ENCODE assay signal across 8 cellular contexts in genomic region chr16:22297871-22298733, GRCh38. TPM values are rescaled to one million over a fixed set of nuclear protein-coding genes. Genes with fewer than 3 reads are reported as not detected.
DNase-seq lines count a peak whose midpoint lies in the region; ATAC-seq and TF ChIP-seq lines count a peak whose summit lies in the region.

No MANE protein-coding gene starts in this region.

- dilution Hi-C loops in IMR-90 (cut with HindIII; ENCODE audit: low sequenced_read_pairs, unreplicated experiment), result no loop called here

- peak overlapping the region; percentile 94 for H3K4me3 ChIP-seq in CD8-positive, alpha-beta T cell (ENCODE audit: low read depth, low read length)
- H3K4me3 ChIP-seq in IMR-90 (ENCODE audit: insufficient read depth, low read depth, low read length), result peak overlapping the region; percentile 67
- peak overlapping the region; percentile 85 to 93 (median 90) for H3K4me3 ChIP-seq in esophagus muscularis mucosa

- H2AK5ac ChIP-seq in IMR-90 (ENCODE audit: low read depth, low read length), result peak overlapping the region; percentile 44

- CTCF ChIA-PET in CD8-positive, alpha-beta T cell (lab: Charles Lee), result interaction anchor here (0.8 to 5.2 kb wide), 12 partner anchors 15 to 299 kb away, joined by 3 to 70 read pairs (median 5); partner anchors contain the start of gene EEF2K
- CTCF ChIA-PET in IMR-90 (lab: Yijun Ruan, JAX), result interaction anchor here (1.2 kb wide), 1 partner anchor 92 kb away, joined by 3 read pairs; the partner anchor contains the start of gene EEF2K

- peaks cover 3 to 49% of the 10 kb centered on the region in 2 experiments; a peak in 2 of 4 replicates for H3K79me1 ChIP-seq in IMR-90 (ENCODE audit: low read depth in 1 of 2, low read length in 2 of 2)

- BruUV-seq in IMR-90 (replicated peaks; lab: Mats Ljungman, UMichigan), result TSS peak; percentile 98

- H3K27me3 Mint-ChIP-seq in CD8-positive, alpha-beta T cell (ENCODE audit: low read depth), result no peaks in the 10 kb centered on the region

- ATAC-seq in CD8-positive, alpha-beta T cell, result peak; percentile 53
- ATAC-seq in GM21390 (IDR thresholded peaks at IDR 0.05; ENCODE audit: unreplicated experiment), result peak; percentile 31
- ATAC-seq in IMR-90 (ENCODE audit: low read depth), result peak; percentile 53

- peak overlapping the region; percentile 91 for H3K4me2 ChIP-seq in IMR-90 (ENCODE audit: low read depth, low read length)

- in situ Hi-C loops in IMR-90 (cut with MboI; ENCODE audit: low sequenced_read_pairs), result loop anchor here (5.0 to 10.0 kb wide), 2 partner anchors 96 to 293 kb away; partner anchors contain the start of genes MOSMO and PDZD9

- TF ChIP-seq EP300 in esophagus muscularis mucosa (IDR thresholded peaks at IDR 0.05), result peak; percentile 19

- peaks cover 2% of the 10 kb centered on the region; the same call in 1 of the 2 replicates for H3K9me1 ChIP-seq in IMR-90 (ENCODE audit: insufficient read depth, low read length)

- H3K4ac ChIP-seq in IMR-90 (ENCODE audit: low read depth, low read length), result peak overlapping the region; percentile 82

- TF ChIP-seq CTCF in CD8-positive, alpha-beta T cell (IDR thresholded peaks at IDR 0.05), result no peak
- TF ChIP-seq CTCF in IMR-90 (conservative IDR thresholded peaks at IDR 0.05; ENCODE audit: low read depth, low read length) (no peak), esophagus muscularis mucosa (IDR thresholded peaks at IDR 0.05) (no peak)

- H3K9ac ChIP-seq in IMR-90 (ENCODE audit: low read depth, low read length), result peak overlapping the region; percentile 72

- H3K14ac ChIP-seq in IMR-90 (replicated peaks; ENCODE audit: low read depth, low read length), result peak overlapping the region; percentile 30; the same call in 1 of the 2 replicates

- peaks cover 48% of the 10 kb centered on the region for H3K4me1 Mint-ChIP-seq in CD8-positive, alpha-beta T cell (ENCODE audit: low read depth)

- peak overlapping the region; percentile 100 for H3K27ac Mint-ChIP-seq in CD8-positive, alpha-beta T cell

- H3K27me3 ChIP-seq in CD8-positive, alpha-beta T cell (ENCODE audit: insufficient read depth, low read length), result no peaks in the 10 kb centered on the region
- H3K27me3 ChIP-seq in IMR-90 (ENCODE audit: control insufficient read depth, insufficient read depth, low read length) (no peaks in the 10 kb centered on the region), esophagus muscularis mucosa (peaks cover 0 to 4% (median 0%) of the 10 kb centered on the region in 4 donors)

- H3K23ac ChIP-seq in IMR-90 (ENCODE audit: low read depth, low read length), result peak overlapping the region; percentile 22; the same call in 1 of the 2 replicates

- H4K20me1 ChIP-seq in IMR-90 (ENCODE audit: insufficient read depth, low read length), result peaks cover 47% of the 10 kb centered on the region

- H3K4me1 ChIP-seq in CD8-positive, alpha-beta T cell (ENCODE audit: insufficient read depth, low read length), result peaks cover 18% of the 10 kb centered on the region
- peaks cover 2% of the 10 kb centered on the region; the same call in 1 of the 2 replicates for H3K4me1 ChIP-seq in IMR-90 (ENCODE audit: control insufficient read depth, insufficient read depth, low read length)
- peaks cover 21 to 40% (median 39%) of the 10 kb centered on the region in 4 donors for H3K4me1 ChIP-seq in esophagus muscularis mucosa

- DNase-seq in CD8-positive, alpha-beta T cell, result peak; percentile 46 to 89 (median 66)
- peak; percentile 98 for DNase-seq in IMR-90
- peak; percentile 27 for DNase-seq in OCI-M2 (lab: John Stamatoyannopoulos, UW; ENCODE audit: unreplicated experiment)
- peak; percentile 70 for DNase-seq in activated T-cell treated with anti-CD3 and anti-CD28 coated beads, Interleukin-2, amount 50 U/mL, for 1 hour
- peak; percentile 92 for DNase-seq in esophagus muscularis mucosa (ENCODE audit: extremely low spot score)
- DNase-seq in myocyte (ENCODE audit: low read depth), result peak; percentile 92
- DNase-seq in stimulated activated CD8-positive, alpha-beta memory T cell treated with anti-CD3 and anti-CD28 coated beads, Interleukin-7, amount 100 ng/mL, for 24 hours (ENCODE audit: low read depth), result peak; percentile 40

- H2BK15ac ChIP-seq in IMR-90 (ENCODE audit: low read depth, low read length), result no peak overlapping the region

- H3K9me3 Mint-ChIP-seq in CD8-positive, alpha-beta T cell, result no peaks in the 10 kb centered on the region

- peak overlapping the region; percentile 61 for H3K56ac ChIP-seq in IMR-90 (ENCODE audit: extremely low read depth, insufficient read depth, low read length)

- WGBS in IMR-90 (ENCODE audit: extremely low coverage in 2 of 2, insufficient read length in 1 of 2), 2 experiments, result 0% methylated on average over 4 of the region's 39 CpGs; no CpG with 5 or more reads in 1 of the 2 experiments
- WGBS in esophagus muscularis mucosa, result 2% methylated on average over 19 of the region's 39 CpGs

- TF ChIP-seq POLR2A in IMR-90 (IDR thresholded peaks at IDR 0.05; ENCODE audit: low read depth, low read length), result peak; percentile 70
- no peak for TF ChIP-seq POLR2A in esophagus muscularis mucosa (IDR thresholded peaks at IDR 0.05; ENCODE audit: low read depth)

- peak overlapping the region in 1 of 2 experiments; percentile 78; a peak in 2 of 4 replicates for H4K8ac ChIP-seq in IMR-90 (ENCODE audit: low read depth in 2 of 2, low read length in 2 of 2)

- no peak overlapping the region for H2BK120ac ChIP-seq in IMR-90 (ENCODE audit: low read depth, low read length)

- H3K27ac ChIP-seq in CD8-positive, alpha-beta T cell (ENCODE audit: low read depth, low read length), result peak overlapping the region; percentile 98
- H3K27ac ChIP-seq in IMR-90 (ENCODE audit: insufficient read depth, low read length) (peak overlapping the region; percentile 80), esophagus muscularis mucosa (replicated peaks in 1 of 4) (peak overlapping the region; percentile 92 to 96 (median 96))

- H3K36me3 ChIP-seq in CD8-positive, alpha-beta T cell (ENCODE audit: insufficient read depth, low read length), result no peaks in the 10 kb centered on the region
- peaks cover 7% of the 10 kb centered on the region; the same call in 1 of the 2 replicates for H3K36me3 ChIP-seq in IMR-90 (ENCODE audit: control insufficient read depth, insufficient read depth, low read length)
- H3K36me3 ChIP-seq in esophagus muscularis mucosa, result peaks cover 0 to 21% (median 14%) of the 10 kb centered on the region in 4 donors

- H2AFZ ChIP-seq in IMR-90 (replicated peaks; ENCODE audit: low read length, poor library complexity), result peak overlapping the region; percentile 94

- peak overlapping the region; percentile 71 for H2BK5ac ChIP-seq in IMR-90 (ENCODE audit: low read depth, low read length, poor library complexity, severe bottlenecking)

- no peak overlapping the region for H2BK20ac ChIP-seq in IMR-90 (ENCODE audit: low read depth, low read length)

- peaks cover 41% of the 10 kb centered on the region for H3K36me3 Mint-ChIP-seq in CD8-positive, alpha-beta T cell

- peak overlapping the region; percentile 97 for H3K4me3 Mint-ChIP-seq in CD8-positive, alpha-beta T cell

- no peak overlapping the region for H3K18ac ChIP-seq in IMR-90 (ENCODE audit: low read depth, low read length)

- no peak overlapping the region for H4K5ac ChIP-seq in IMR-90 (ENCODE audit: low read depth, low read length)

- POLR2A ChIA-PET in CD8-positive, alpha-beta T cell (lab: Charles Lee), result interaction anchor here (0.9 to 4.3 kb wide), 10 partner anchors 13 to 306 kb away, joined by 3 to 49 read pairs (median 6); partner anchors contain the start of genes CDR2, EEF2K, MOSMO and PDZD9
- POLR2A ChIA-PET in IMR-90 (lab: Charles Lee; ENCODE audit: unreplicated experiment), result no interaction called here

- intact Hi-C loops in CD8-positive, alpha-beta T cell (cut with DNase I, micrococcal nuclease), result loop anchor here (1.0 to 10.0 kb wide), 14 partner anchors 57 to 1396 kb away; partner anchors contain the start of genes EEF2K (in 2 of the 2), PDZD9 (in 2 of the 2), UQCRC2 (in 2 of the 2) and CDR2 (in 1 of the 2)
- intact Hi-C loops in IMR-90 (cut with micrococcal nuclease), result loop anchor here (1.0 to 10.0 kb wide), 5 partner anchors 92 to 296 kb away; partner anchors contain the start of genes EEF2K and PDZD9
- intact Hi-C loops in esophagus muscularis mucosa (cut with DNase I), result loop anchor here (2.0 to 5.0 kb wide), 4 partner anchors 91 to 346 kb away; partner anchors contain the start of genes EEF2K, PDZD9 and UQCRC2

- TF ChIP-seq RAD21 in IMR-90 (IDR thresholded peaks at IDR 0.05; ENCODE audit: low read length), result no peak

- H2AK9ac ChIP-seq in IMR-90 (replicated peaks; ENCODE audit: low read depth, low read length, poor library complexity), result peak overlapping the region; percentile 98

- no peaks in the 10 kb centered on the region for H3K9me3 ChIP-seq in CD8-positive, alpha-beta T cell (ENCODE audit: low read length)
- H3K9me3 ChIP-seq in IMR-90 (ENCODE audit: control insufficient read depth, insufficient read depth, low read length) (no peaks in the 10 kb centered on the region), esophagus muscularis mucosa (no peaks in the 10 kb centered on the region)

- 0 out of 2 replicates have a peak overlapping the region, but pooled peaks have one; percentile 34 for H4K91ac ChIP-seq in IMR-90 (ENCODE audit: insufficient read depth, low read depth, low read length)

TF ChIP-seq in IMR-90, 13 proteins besides CTCF, POLR2A, EP300 and RAD21 (continues in another document):
- TF ChIP-seq BHLHE40 (IDR thresholded peaks at IDR 0.05; ENCODE audit: low read depth, low read length) (no peak; the same call in 1 of the 2 replicates), RFX5 (IDR thresholded peaks at IDR 0.05; ENCODE audit: low read depth, low read length) (no peak), NFE2L2 (IDR thresholded peaks at IDR 0.05; ENCODE audit: low read depth, low read length) (peak; percentile 7; the same call in 1 of the 2 replicates)
- TF ChIP-seq, protein P1, sequence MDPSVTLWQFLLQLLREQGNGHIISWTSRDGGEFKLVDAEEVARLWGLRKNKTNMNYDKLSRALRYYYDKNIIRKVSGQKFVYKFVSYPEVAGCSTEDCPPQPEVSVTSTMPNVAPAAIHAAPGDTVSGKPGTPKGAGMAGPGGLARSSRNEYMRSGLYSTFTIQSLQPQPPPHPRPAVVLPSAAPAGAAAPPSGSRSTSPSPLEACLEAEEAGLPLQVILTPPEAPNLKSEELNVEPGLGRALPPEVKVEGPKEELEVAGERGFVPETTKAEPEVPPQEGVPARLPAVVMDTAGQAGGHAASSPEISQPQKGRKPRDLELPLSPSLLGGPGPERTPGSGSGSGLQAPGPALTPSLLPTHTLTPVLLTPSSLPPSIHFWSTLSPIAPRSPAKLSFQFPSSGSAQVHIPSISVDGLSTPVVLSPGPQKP (IDR thresholded peaks at IDR 0.05; ENCODE audit: borderline replicate concordance, low read depth, low read length), result no peak

RNA-seq across cellular contexts. Expression of gene POLR3E, which starts 0.9 kb away (rescaled TPM):
- total RNA-seq in CD8-positive, alpha-beta T cell, result 100 to 1,000 TPM; 300 to 307 TPM
- total RNA-seq in IMR-90 (2012; rRNA removed) (19.9 and 71.1 TPM in 2 replicates), esophagus muscularis mucosa (10 to 100 TPM; 39.9 to 50.7 (median 49.0) TPM), myocyte (47.2 and 51.4 TPM in 2 replicates)
- 46.0 and 49.5 TPM in 2 replicates for polyA plus RNA-seq in IMR-90 (2012; rRNA removed)
- polyA plus RNA-seq in IMR-90 (2012; cell fraction: cytosol; rRNA removed), result 19.8 and 21.1 TPM in 2 replicates
- polyA plus RNA-seq in IMR-90 (2012; cell fraction: nucleus; rRNA removed; ENCODE audit: low replicate concordance), result 49.8 and 64.8 TPM in 2 replicates
- polyA plus RNA-seq in myocyte (2012), result 34.6 TPM

Comparison
In these comparisons a context has a peak if more than half of its experiments do, and no peak if none do; other contexts are left out.
1. Peak in every context shown above with its lines: DNase-seq, ATAC-seq, H3K4me3 ChIP-seq and H3K27ac ChIP-seq.
2. DNase-seq: peak in every context shown above with its lines; median percentile 98 in IMR-90; 92 in esophagus muscularis mucosa; 92 in myocyte; 70 in activated T-cell treated with anti-CD3 and anti-CD28 coated beads, Interleukin-2, amount 50 U/mL, for 1 hour; 66 in CD8-positive, alpha-beta T cell; 40 in stimulated activated CD8-positive, alpha-beta memory T cell treated with anti-CD3 and anti-CD28 coated beads, Interleukin-7, amount 100 ng/mL, for 24 hours; 27 in OCI-M2.